Comparison of ENCODE assay signal across 8 cellular contexts in genomic region chr15:49044761-49045571, GRCh38. TPM values are rescaled to one million over a fixed set of nuclear protein-coding genes. Genes with fewer than 3 reads are reported as not detected.
DNase-seq lines count a peak whose midpoint lies in the region; ATAC-seq, FAIRE-seq and TF ChIP-seq lines count a peak whose summit lies in the region.

No MANE protein-coding gene starts in this region.

- no peaks in the 10 kb centered on the region for H3K27me3 Mint-ChIP-seq in stimulated activated naive CD8-positive, alpha-beta T cell treated with anti-CD3 and anti-CD28 coated beads, Interleukin-15, Interleukin-2, amounts not matched to agents 100 ng/mL and 50 ng/mL, for 24 hours

- no peak for TF ChIP-seq EP300 in K562 (IDR thresholded peaks at IDR 0.05; ENCODE audit: low read length)

- peaks cover 8 to 10% of the 10 kb centered on the region in 2 experiments; a peak in 4 of 5 replicates for H3K4me1 ChIP-seq in K562 (replicated peaks in 1 of 2; ENCODE audit: control insufficient read depth in 2 of 2, insufficient read depth in 2 of 2, low read length in 2 of 2)
- peaks cover 23% of the 10 kb centered on the region for H3K4me1 ChIP-seq in mononuclear cell (ENCODE audit: insufficient read depth, low read length)

- H3K9me3 ChIP-seq in K562 (replicated peaks; ENCODE audit: control insufficient read depth, insufficient read depth, low read depth, low read length), result no peaks in the 10 kb centered on the region
- H3K9me3 ChIP-seq in mononuclear cell (ENCODE audit: low read depth, low read length), result no peaks in the 10 kb centered on the region

- H3K4me1 Mint-ChIP-seq in stimulated activated naive CD8-positive, alpha-beta T cell treated with anti-CD3 and anti-CD28 coated beads, Interleukin-15, Interleukin-2, amounts not matched to agents 100 ng/mL and 50 ng/mL, for 24 hours (ENCODE audit: low read depth), result peaks cover 41% of the 10 kb centered on the region

- H3K27me3 ChIP-seq in K562 (ENCODE audit: control insufficient read depth in 2 of 2, insufficient read depth in 2 of 2, low read length in 2 of 2) (no peaks in the 10 kb centered on the region), mononuclear cell (ENCODE audit: insufficient read depth, low read length) (no peaks in the 10 kb centered on the region)

- H3K27ac Mint-ChIP-seq in stimulated activated naive CD8-positive, alpha-beta T cell treated with anti-CD3 and anti-CD28 coated beads, Interleukin-15, Interleukin-2, amounts not matched to agents 100 ng/mL and 50 ng/mL, for 24 hours, result peak overlapping the region; percentile 82

- TF ChIP-seq RAD21 in K562 (CRISPR knock-in tag; conservative IDR thresholded peaks at IDR 0.05 in 1 of 2, IDR thresholded peaks at IDR 0.05 in 1 of 2), result no peak

- H3K4me3 ChIP-seq in K562 (peak overlapping the region; percentile 92), mononuclear cell (ENCODE audit: low read length) (peak overlapping the region; percentile 93)

- no peak for TF ChIP-seq POLR2A in K562 (conservative IDR thresholded peaks at IDR 0.05)

- no peaks in the 10 kb centered on the region for H3K9me3 Mint-ChIP-seq in stimulated activated naive CD8-positive, alpha-beta T cell treated with anti-CD3 and anti-CD28 coated beads, Interleukin-15, Interleukin-2, amounts not matched to agents 100 ng/mL and 50 ng/mL, for 24 hours

- FAIRE-seq in K562 (lab: Jason Lieb, UNC), result no peak

- CTCF ChIA-PET in K562 (lab: Yijun Ruan, JAX; ENCODE audit: low intra/inter-chr PET ratio), result no interaction called here

- H3K36me3 ChIP-seq in K562 (ENCODE audit: control insufficient read depth, insufficient read depth, low read length), result 0 out of 3 replicates have a peak, but pooled peaks cover 3% of the 10 kb centered on the region

- H3K27ac ChIP-seq in K562 (ENCODE audit: extremely low read depth, low read depth, low read length), result peak overlapping the region; percentile 82; the same call in 2 of the 3 replicates

- POLR2A ChIA-PET in K562 (lab: Yijun Ruan, JAX), result interaction anchor here (0.6 to 2.0 kb wide), 3 partner anchors 13 to 190 kb away, joined by 3 to 4 read pairs (median 4); no protein-coding TSS in a partner anchor

- WGBS in K562 (ENCODE audit: insufficient coverage, low coverage, missing lambda C conversion rate), result 2% methylated on average over 8 of the region's 8 CpGs

- no peak for DNase-seq in stimulated activated naive CD8-positive, alpha-beta T cell treated with anti-CD3 and anti-CD28 coated beads, Interleukin-15, Interleukin-2, amounts not matched to agents 100 U/mL and 50 U/mL, for 24 hours
- DNase-seq in K562 (ENCODE audit: extremely low read depth in 1 of 4, low spot score in 3 of 4) (peak in 1 of 4 experiments; percentile 7), HuH-7.5 (ENCODE audit: low spot score) (no peak), hepatic stellate cell (ENCODE audit: low spot score) (no peak), NOMO-1 treated with DMSO at 0.1 percent for 48 hours (lab: John Stamatoyannopoulos, UW; ENCODE audit: unreplicated experiment) (no peak), GM19240 (ENCODE audit: insufficient read length, low spot score) (no peak)

- H3K4me2 ChIP-seq in K562 (ENCODE audit: insufficient read depth, low read length), result peak overlapping the region; percentile 93

- no peak for TF ChIP-seq CTCF in K562 (IDR thresholded peaks at IDR 0.05 in 2 of 3, conservative IDR thresholded peaks at IDR 0.05 in 1 of 3; ENCODE audit: insufficient read depth in 2 of 3, low read depth in 1 of 3, low read length in 3 of 3)

- 0 out of 2 replicates have a peak, but pooled peaks cover 4% of the 10 kb centered on the region for H4K20me1 ChIP-seq in K562 (replicated peaks; ENCODE audit: control insufficient read depth, insufficient read depth, low read length)

- H3K9me1 ChIP-seq in K562 (ENCODE audit: control insufficient read depth, insufficient read depth, low read length), result no peaks in the 10 kb centered on the region

- intact Hi-C loops in K562 (cut with micrococcal nuclease), result loop anchor here (5.0 kb wide), 1 partner anchor 102 kb away; no protein-coding TSS in a partner anchor

- H3K4me3 Mint-ChIP-seq in stimulated activated naive CD8-positive, alpha-beta T cell treated with anti-CD3 and anti-CD28 coated beads, Interleukin-15, Interleukin-2, amounts not matched to agents 100 ng/mL and 50 ng/mL, for 24 hours, result peak overlapping the region; percentile 94

- H3K36me3 Mint-ChIP-seq in stimulated activated naive CD8-positive, alpha-beta T cell treated with anti-CD3 and anti-CD28 coated beads, Interleukin-15, Interleukin-2, amounts not matched to agents 100 ng/mL and 50 ng/mL, for 24 hours (ENCODE audit: low read depth), result peaks cover 11% of the 10 kb centered on the region

- peak overlapping the region; percentile 100 for H2AFZ ChIP-seq in K562 (ENCODE audit: low read depth, low read length)

- TSS peak; percentile 61 for BruUV-seq in K562 (replicated peaks; lab: Mats Ljungman, UMichigan)

- in situ Hi-C loops in K562 (cut with MboI), result no loop called here

- peaks cover 57% of the 10 kb centered on the region for H3K79me2 ChIP-seq in K562 (ENCODE audit: control insufficient read depth, insufficient read depth, low read length)

- ATAC-seq in stimulated activated naive CD8-positive, alpha-beta T cell treated with anti-CD3 and anti-CD28 coated beads, Interleukin-15, Interleukin-2, amounts not matched to agents 100 U/mL and 50 U/mL, for 24 hours, result no peak
- ATAC-seq in K562, result peak; percentile 4; the same call in 1 of the 3 replicates

- H3K9ac ChIP-seq in K562 (ENCODE audit: insufficient read depth in 1 of 2, low read depth in 2 of 2, low read length in 2 of 2), result peak overlapping the region in 1 of 2 experiments; percentile 87; a peak in 3 of 4 replicates

TF ChIP-seq in K562, 482 proteins besides CTCF, POLR2A, EP300 and RAD21 (continues in another document):
- TF ChIP-seq MCM7 (IDR thresholded peaks at IDR 0.05) (no peak), ZNF384 (IDR thresholded peaks at IDR 0.05; ENCODE audit: low read depth, low read length) (peak; percentile 66), DACH1 (IDR thresholded peaks at IDR 0.05; ENCODE audit: partially characterized antibody) (peak; percentile 66), NFXL1 (CRISPR knock-in tag; IDR thresholded peaks at IDR 0.05) (no peak), TFE3 (CRISPR knock-in tag; IDR thresholded peaks at IDR 0.05) (no peak), SMAD4 (CRISPR knock-in tag; conservative IDR thresholded peaks at IDR 0.05) (no peak), RFX7 (CRISPR knock-in tag; IDR thresholded peaks at IDR 0.05) (no peak), SIN3B (IDR thresholded peaks at IDR 0.05; ENCODE audit: low read depth) (no peak), ZNF224 (CRISPR knock-in tag; IDR thresholded peaks at IDR 0.05) (no peak), ZSCAN29 (IDR thresholded peaks at IDR 0.05) (peak; percentile 68; the same call in 1 of the 2 replicates), MAFK (IDR thresholded peaks at IDR 0.05; ENCODE audit: low read length) (no peak)
- TF ChIP-seq, protein P1, sequence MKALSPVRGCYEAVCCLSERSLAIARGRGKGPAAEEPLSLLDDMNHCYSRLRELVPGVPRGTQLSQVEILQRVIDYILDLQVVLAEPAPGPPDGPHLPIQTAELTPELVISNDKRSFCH (CRISPR knock-in tag; IDR thresholded peaks at IDR 0.05), result no peak
- TF ChIP-seq, protein P1 (tag; IDR thresholded peaks at IDR 0.05), result no peak

RNA-seq across cellular contexts. Expression of gene SECISBP2L, which starts 1.3 kb away (rescaled TPM):
- total RNA-seq in K562 (2011; cell fraction: chromatin; rRNA removed; ENCODE audit: low replicate concordance), result 31.4 and 68.3 TPM in 2 replicates
- total RNA-seq in K562 (2011; cell fraction: nucleolus; rRNA removed), result 7.0 and 12.6 TPM in 2 replicates
- 19.9 and 21.0 TPM in 2 replicates for total RNA-seq in K562 (2011; cell fraction: nucleoplasm; rRNA removed)
- total RNA-seq in K562 (2014; rRNA removed) (9.5 and 14.1 TPM in 2 replicates), K562 (2014; rRNA removed; fragmentation: Illumina TruSeq; extraction: Trizol) (11.8 and 13.5 TPM in 2 replicates), K562 (2015; rRNA removed; fragmentation: Illumina TruSeq; extraction: Trizol) (10.4 and 12.1 TPM in 2 replicates), K562 (2021) (10.4 and 11.5 TPM in 2 replicates), mononuclear cell (78.3 TPM)
- polyA plus RNA-seq in K562 (2011; rRNA removed) (12.0 and 13.0 TPM in 2 replicates), K562 (2014; fragmentation: Illumina TruSeq; extraction: Trizol) (6.4 and 7.6 TPM in 2 replicates), K562 (2014; fragmentation: Nextera tagmentation; extraction: Ambion mirVana) (1 to 10 TPM in 1 of 2 experiments, under 1 TPM in 1; 0.55 to 1.1 TPM), K562 (2014; rRNA removed) (5.1 and 5.4 TPM in 2 replicates)
- 5.9 and 6.3 TPM in 2 replicates for polyA plus RNA-seq in K562 (2011; cell fraction: cytosol; rRNA removed)
- polyA plus RNA-seq in K562 (2011; cell fraction: nucleus; rRNA removed), result 12.6 and 13.0 TPM in 2 replicates
- 5.9 TPM in 2 replicates for polyA plus RNA-seq in K562 (2012)
- polyA minus RNA-seq in K562 (2011; rRNA and poly(A)+ RNA removed), result 20.5 and 27.6 TPM in 2 replicates
- 6.0 and 8.6 TPM in 2 replicates for polyA minus RNA-seq in K562 (2011; cell fraction: cytosol; rRNA and poly(A)+ RNA removed)
- polyA minus RNA-seq in K562 (2011; cell fraction: nucleus; rRNA and poly(A)+ RNA removed), result 12.5 and 29.1 TPM in 2 replicates
